8 cellular contexts compared by ENCODE assay signal in genomic region chr2:106085441-106085911, GRCh38.
DNase-seq lines count a peak whose midpoint lies in the region; ATAC-seq, FAIRE-seq and TF ChIP-seq lines count a peak whose summit lies in the region.

No MANE protein-coding gene starts in this region.

- H3K4me2 ChIP-seq in DND-41 (ENCODE audit: insufficient read depth, low read length): no peak overlapping the region

- DNase-seq in DND-41 (no peak), fibroblast of mammary gland (ENCODE audit: low read depth) (peak; percentile 57), small intestine (peak; percentile 69), immature natural killer cell (no peak)
- peak; percentile 48 for DNase-seq in activated CD8-positive, alpha-beta memory T cell treated with anti-CD3 and anti-CD28 coated beads, Interleukin-2, amount 50 U/mL, for 4 hours

- peaks cover 0 to 1% (median 0%) of the 10 kb centered on the region in 6 donors for H3K9me3 Mint-ChIP-seq in immature natural killer cell

- ATAC-seq in DND-41 (ENCODE audit: insufficient read depth, low read depth) (0 out of 3 replicates have a peak, but pooled peaks have one; percentile 39), HG03095 (IDR thresholded peaks at IDR 0.05; ENCODE audit: unreplicated experiment) (no peak), GM18517 (IDR thresholded peaks at IDR 0.05; ENCODE audit: unreplicated experiment) (no peak)

- H3K27ac ChIP-seq in DND-41 (ENCODE audit: low read length) (no peak overlapping the region), small intestine (ENCODE audit: low read depth in 1 of 2, low read length in 1 of 2) (no peak overlapping the region)

- H3K79me2 ChIP-seq in DND-41 (ENCODE audit: insufficient read depth, low read length): no peaks in the 10 kb centered on the region

- H3K27me3 ChIP-seq in DND-41 (ENCODE audit: insufficient read depth, low read length, poor library complexity) (no peaks in the 10 kb centered on the region), small intestine (ENCODE audit: control insufficient read depth in 2 of 2, insufficient read depth in 2 of 2, low read length in 2 of 2) (no peaks in the 10 kb centered on the region)

- TF ChIP-seq CTCF in DND-41 (IDR thresholded peaks at IDR 0.05; ENCODE audit: borderline replicate concordance, extremely low read depth, low read length, poor library complexity, severe bottlenecking) (no peak), fibroblast of mammary gland (conservative IDR thresholded peaks at IDR 0.05; ENCODE audit: control insufficient read depth, insufficient read depth, low read depth, low read length) (peak; percentile 50)

- H3K4me3 ChIP-seq in DND-41 (ENCODE audit: low read depth in 1 of 2, low read length in 2 of 2) (no peak overlapping the region), fibroblast of mammary gland (ENCODE audit: control insufficient read depth, low read depth, low read length) (no peak overlapping the region), small intestine (ENCODE audit: low read depth in 1 of 2, low read length in 2 of 2) (no peak overlapping the region)

- TF ChIP-seq EP300 in Ishikawa (IDR thresholded peaks at IDR 0.05; ENCODE audit: borderline replicate concordance): no peak

- no peaks in the 10 kb centered on the region for H3K4me1 ChIP-seq in DND-41 (ENCODE audit: insufficient read depth, low read length)
- no peaks in the 10 kb centered on the region for H3K4me1 ChIP-seq in small intestine (ENCODE audit: control insufficient read depth in 2 of 2, insufficient read depth in 1 of 2, low read depth in 1 of 2, low read length in 1 of 2)

- H3K9me3 ChIP-seq in DND-41 (ENCODE audit: insufficient read depth, low read length, severe bottlenecking) (no peaks in the 10 kb centered on the region), small intestine (ENCODE audit: control insufficient read depth, low read depth) (no peaks in the 10 kb centered on the region)

- no peak overlapping the region for H3K9ac ChIP-seq in DND-41 (ENCODE audit: low read depth, low read length)

- no peak for FAIRE-seq in small intestine (lab: Jason Lieb, UNC)

- peaks cover 0 to 1% (median 0%) of the 10 kb centered on the region in 3 donors for H3K27me3 Mint-ChIP-seq in immature natural killer cell (ENCODE audit: low read depth in 3 of 3)

- peak overlapping the region in 3 of 6 donors; percentile 12 to 32 (median 22) for H3K27ac Mint-ChIP-seq in immature natural killer cell

- peak; percentile 31 for TF ChIP-seq RAD21 in Ishikawa (IDR thresholded peaks at IDR 0.05; ENCODE audit: low read depth)

- H3K36me3 Mint-ChIP-seq in immature natural killer cell: peaks cover 4 to 8% (median 7%) of the 10 kb centered on the region in 3 donors

- no peaks in the 10 kb centered on the region for H4K20me1 ChIP-seq in DND-41 (ENCODE audit: insufficient read depth, low read length)

- 21 to 42% (median 40%) methylated on average over 8 of the region's 8 CpGs for WGBS in small intestine, 3 donors

- no peak overlapping the region for H2AFZ ChIP-seq in DND-41 (ENCODE audit: low read depth, low read length)

- H3K36me3 ChIP-seq in DND-41 (ENCODE audit: insufficient read depth, low read length): no peaks in the 10 kb centered on the region
- no peaks in the 10 kb centered on the region for H3K36me3 ChIP-seq in small intestine (ENCODE audit: control insufficient read depth in 2 of 2, insufficient read depth in 2 of 2, low read length in 2 of 2)

- peaks cover 0 to 4% of the 10 kb centered on the region in 2 donors for H3K4me1 Mint-ChIP-seq in immature natural killer cell

- no peak overlapping the region for H3K4me3 Mint-ChIP-seq in immature natural killer cell

TF ChIP-seq in Ishikawa, 13 proteins besides CTCF, POLR2A, EP300 and RAD21:
- TF ChIP-seq YY1 (IDR thresholded peaks at IDR 0.05; ENCODE audit: low read depth): no peak
- TF ChIP-seq REST (IDR thresholded peaks at IDR 0.05; ENCODE audit: low read depth): no peak
- no peak for TF ChIP-seq FOXM1 (IDR thresholded peaks at IDR 0.05; ENCODE audit: borderline replicate concordance, low read depth)
- no peak for TF ChIP-seq NFIC (IDR thresholded peaks at IDR 0.05)
- no peak for TF ChIP-seq MAX (IDR thresholded peaks at IDR 0.05)

Comparison
In these comparisons a context has a peak if more than half of its experiments do, and no peak if none do; other contexts are left out.
1. DNase-seq: peak in activated CD8-positive, alpha-beta memory T cell treated with anti-CD3 and anti-CD28 coated beads, Interleukin-2, amount 50 U/mL, for 4 hours (single experiment), fibroblast of mammary gland (single experiment) and small intestine (single experiment); none in DND-41 (single experiment) and immature natural killer cell (0 of 3).